8 cellular contexts compared by ENCODE assay signal in the genomic region with DNA sequence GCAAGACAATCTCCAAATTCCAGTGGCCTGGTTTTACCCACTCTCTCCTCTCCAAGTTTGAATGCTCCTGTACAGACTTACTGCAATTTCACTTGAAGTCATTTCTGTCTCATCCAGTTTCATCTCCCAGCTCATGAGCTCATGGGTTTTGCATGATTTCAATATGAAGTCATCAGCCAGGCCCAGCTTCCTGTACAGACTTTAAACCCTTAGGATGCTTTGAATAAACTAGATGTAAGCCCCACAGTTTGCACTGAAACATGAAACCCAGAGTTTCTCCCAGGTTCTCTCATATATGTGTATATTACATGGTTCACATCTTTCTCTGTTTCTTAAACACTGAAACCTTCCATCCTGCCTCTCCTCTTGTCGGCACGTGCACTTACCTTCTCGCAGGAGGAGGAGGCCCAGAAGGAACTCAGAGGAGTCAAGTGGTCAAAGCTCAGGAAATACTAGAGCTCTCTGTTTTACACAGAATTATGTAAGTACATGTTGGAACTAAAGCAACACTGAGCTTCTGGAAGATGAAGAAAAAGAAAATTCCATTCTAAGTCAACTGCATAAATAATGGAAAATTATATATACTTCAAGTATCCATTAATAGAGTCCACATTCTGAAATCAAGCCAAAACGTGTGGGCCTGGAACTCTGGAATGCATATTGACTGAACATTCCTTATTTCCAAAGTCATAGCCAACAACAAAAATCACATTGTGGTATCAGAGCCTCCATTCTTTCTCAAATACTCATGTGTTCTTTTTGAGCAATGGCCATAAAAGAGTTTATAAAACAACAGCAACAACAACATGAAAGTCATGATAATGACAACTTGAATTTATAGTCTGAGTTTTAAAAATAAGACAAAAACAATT.
A peak's percentile ranks its signal among the peaks of the same experiment; 100 is the strongest.
DNase-seq lines count a peak whose midpoint lies in the region; ATAC-seq, FAIRE-seq and TF ChIP-seq lines count a peak whose summit lies in the region.

No MANE protein-coding gene starts in this region.

- intact Hi-C loops in gastrocnemius medialis (cut with DNase I; ENCODE audit: low total_unique reads): no loop called here

- no peaks in the 10 kb centered on the region for H3K79me2 ChIP-seq in keratinocyte (ENCODE audit: control insufficient read depth, insufficient read depth, low read length)

- FAIRE-seq in keratinocyte (lab: Jason Lieb, UNC): no peak

- H3K4me3 ChIP-seq in MG63: no peak overlapping the region
- no peak overlapping the region for H3K4me3 ChIP-seq in keratinocyte (ENCODE audit: control insufficient read depth in 2 of 3, extremely low read depth in 1 of 3, insufficient read depth in 2 of 3, low read depth in 1 of 3, low read length in 3 of 3)
- H3K4me3 ChIP-seq in gastrocnemius medialis: no peak overlapping the region

- no peaks in the 10 kb centered on the region for H4K20me1 ChIP-seq in keratinocyte (ENCODE audit: control insufficient read depth, extremely low read depth, insufficient read depth, low read length)

- H3K4me1 ChIP-seq in keratinocyte (ENCODE audit: control insufficient read depth, extremely low read depth, insufficient read depth, low read length): peaks cover 23% of the 10 kb centered on the region
- H3K4me1 ChIP-seq in gastrocnemius medialis: no peaks in the 10 kb centered on the region

- H3K27me3 ChIP-seq in MG63: no peaks in the 10 kb centered on the region
- no peaks in the 10 kb centered on the region for H3K27me3 ChIP-seq in keratinocyte (ENCODE audit: control insufficient read depth, extremely low read depth, insufficient read depth, low read length)
- no peaks in the 10 kb centered on the region for H3K27me3 ChIP-seq in gastrocnemius medialis

- peak overlapping the region; percentile 1 for H3K4me2 ChIP-seq in keratinocyte (ENCODE audit: control insufficient read depth, extremely low read depth, insufficient read depth, low read depth, low read length)

- H3K9me3 ChIP-seq in MG63 (peaks cover 4% of the 10 kb centered on the region; the same call in 1 of the 2 replicates), keratinocyte (ENCODE audit: control insufficient read depth, low read depth, low read length) (no peaks in the 10 kb centered on the region), gastrocnemius medialis (no peaks in the 10 kb centered on the region)

- no peak overlapping the region for H3K9ac ChIP-seq in keratinocyte (ENCODE audit: control insufficient read depth, extremely low read depth, insufficient read depth, low read length)

- H3K36me3 ChIP-seq in MG63 (no peaks in the 10 kb centered on the region), keratinocyte (ENCODE audit: control insufficient read depth in 2 of 2, extremely low read depth in 1 of 2, insufficient read depth in 2 of 2, low read length in 2 of 2) (no peaks in the 10 kb centered on the region), gastrocnemius medialis (no peaks in the 10 kb centered on the region)

- no peak for TF ChIP-seq CTCF in GM13977 (IDR thresholded peaks at IDR 0.05; ENCODE audit: extremely low read depth, insufficient read depth, missing control alignments)
- no peak for TF ChIP-seq CTCF in keratinocyte (optimal IDR thresholded peaks at IDR 0.05 in 1 of 3, IDR thresholded peaks at IDR 0.05 in 1 of 3, conservative IDR thresholded peaks at IDR 0.05 in 1 of 3; ENCODE audit: extremely low read depth in 1 of 3, insufficient read depth in 2 of 3, low read length in 3 of 3)
- TF ChIP-seq CTCF in gastrocnemius medialis (IDR thresholded peaks at IDR 0.05 in 4 of 5, conservative IDR thresholded peaks at IDR 0.05 in 1 of 5): no peak

- ATAC-seq in GM21786 (IDR thresholded peaks at IDR 0.05; ENCODE audit: unreplicated experiment) (peak; percentile 65), gastrocnemius medialis (no peak)

- dilution Hi-C loops in keratinocyte (cut with MboI; ENCODE audit: extremely low pct_ligation_motif_present, low sequenced_read_pairs): no loop called here

- H2AFZ ChIP-seq in keratinocyte (ENCODE audit: control insufficient read depth, low read length): no peak overlapping the region

- in situ Hi-C loops in GM13977 (cut with MboI; ENCODE audit: low pct_unique_long_range_greater_than_20kb, low sequenced_read_pairs, unreplicated experiment) (no loop called here), gastrocnemius medialis (cut with MboI; ENCODE audit: low sequenced_read_pairs in 4 of 4) (no loop called here)

- peak; percentile 28 for DNase-seq in GM13977 (ENCODE audit: low spot score)
- DNase-seq in MG63: peak; percentile 70
- no peak for DNase-seq in keratinocyte (ENCODE audit: low read depth, low spot score)
- DNase-seq in gastrocnemius medialis: no peak
- DNase-seq in DMS79 (lab: John Stamatoyannopoulos, UW): no peak
- DNase-seq in NCI-H446 (lab: John Stamatoyannopoulos, UW): no peak
- DNase-seq in anterior cingulate cortex (lab: John Stamatoyannopoulos, UW): no peak

- H3K27ac ChIP-seq in keratinocyte (ENCODE audit: control insufficient read depth, insufficient read depth, low read length) (peak overlapping the region; percentile 25), gastrocnemius medialis (no peak overlapping the region)

- no peak for TF ChIP-seq POLR2A in gastrocnemius medialis (IDR thresholded peaks at IDR 0.05)

- no peaks in the 10 kb centered on the region for H3K9me1 ChIP-seq in keratinocyte (ENCODE audit: control insufficient read depth, extremely low read depth, insufficient read depth, low read length)

Comparison
In these comparisons a context has a peak if more than half of its experiments do, and no peak if none do; other contexts are left out.
1. DNase-seq: peak in GM13977 (single experiment) and MG63 (single experiment); none in keratinocyte (single experiment), gastrocnemius medialis (0 of 2), DMS79 (single experiment), NCI-H446 (0 of 2) and anterior cingulate cortex (0 of 58).